In the genomic region with DNA sequence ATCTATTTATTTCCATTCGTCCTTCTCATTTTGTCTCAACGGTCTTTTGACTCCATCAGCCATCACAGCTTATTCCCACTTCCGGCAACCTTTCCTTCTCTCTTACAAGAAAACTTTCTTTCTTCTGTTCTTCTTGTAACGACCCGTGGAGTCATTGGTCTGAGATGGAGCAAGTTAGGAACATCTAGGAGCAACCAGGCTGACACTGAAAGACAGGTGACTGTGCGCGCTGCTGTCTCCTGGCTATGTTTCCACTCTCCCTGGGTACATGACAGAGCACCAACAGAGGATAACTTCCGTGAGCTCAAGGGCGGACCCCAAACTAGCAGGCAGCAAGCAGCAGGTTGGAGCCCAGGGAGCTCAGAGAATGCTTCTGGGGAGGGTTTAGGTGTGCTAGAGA, we compare ENCODE assay signal across 1 cellular context.
TF ChIP-seq lines count a peak whose summit lies in the region.

No MANE protein-coding gene starts in this region.

TF ChIP-seq in IMR-90, 13 proteins besides CTCF, POLR2A, EP300 and RAD21:
- TF ChIP-seq SMC3 (IDR thresholded peaks at IDR 0.05; ENCODE audit: low read depth, low read length) (no peak), ELK1 (IDR thresholded peaks at IDR 0.05; ENCODE audit: borderline replicate concordance, low read depth, low read length) (no peak), MXI1 (IDR thresholded peaks at IDR 0.05; ENCODE audit: borderline replicate concordance, low read depth, low read length) (no peak), CEBPB (IDR thresholded peaks at IDR 0.05; ENCODE audit: low read depth, low read length) (no peak)
